8 cellular contexts compared by ENCODE assay signal in genomic region chr1:67853704-67854103, GRCh38. TPM values are rescaled to one million over a fixed set of nuclear protein-coding genes. Genes with fewer than 3 reads are reported as not detected.
DNase-seq lines count a peak whose midpoint lies in the region; ATAC-seq and TF ChIP-seq lines count a peak whose summit lies in the region.

No MANE protein-coding gene starts in this region.

- ATAC-seq in lung (ENCODE audit: insufficient read depth, low FRiP score): no peak
- ATAC-seq in GM21360 (IDR thresholded peaks at IDR 0.05; ENCODE audit: unreplicated experiment): no peak

- H3K4me1 ChIP-seq in OCI-LY1 (ENCODE audit: insufficient read depth, low read length, severe bottlenecking): no peaks in the 10 kb centered on the region
- H3K4me1 ChIP-seq in lung (ENCODE audit: control insufficient read depth in 2 of 2, insufficient read depth in 2 of 2, low read length in 2 of 2): peaks cover 5 to 10% of the 10 kb centered on the region in 2 donors

- H2AFZ ChIP-seq in OCI-LY1 (ENCODE audit: low read length): no peak overlapping the region

- H3K9me3 ChIP-seq in OCI-LY1 (ENCODE audit: low read length) (no peaks in the 10 kb centered on the region), lung (ENCODE audit: control insufficient read depth in 2 of 2, insufficient read depth in 1 of 2, low read length in 1 of 2) (no peaks in the 10 kb centered on the region)

- H3K4me2 ChIP-seq in OCI-LY1 (ENCODE audit: low read length): no peak overlapping the region

- H4K20me1 ChIP-seq in OCI-LY1 (ENCODE audit: insufficient read depth, low read length): no peaks in the 10 kb centered on the region

- H3K27ac ChIP-seq in OCI-LY1 (ENCODE audit: low read depth, low read length, poor library complexity, severe bottlenecking): no peak overlapping the region
- no peak overlapping the region for H3K27ac ChIP-seq in lung (ENCODE audit: low read depth in 1 of 2, low read length in 1 of 2)

- no peak overlapping the region for H3K9ac ChIP-seq in OCI-LY1 (ENCODE audit: low read length)

- no peak overlapping the region for H3K4me3 ChIP-seq in OCI-LY1 (ENCODE audit: low read depth, low read length, poor library complexity, severe bottlenecking)
- H3K4me3 ChIP-seq in lung: no peak overlapping the region

- H3K9me2 ChIP-seq in OCI-LY1 (ENCODE audit: low read depth, low read length): no peaks in the 10 kb centered on the region

- H3K79me2 ChIP-seq in OCI-LY1 (ENCODE audit: insufficient read depth, low read length): no peaks in the 10 kb centered on the region

- no peaks in the 10 kb centered on the region for H3F3A ChIP-seq in OCI-LY1 (ENCODE audit: insufficient read depth, low read length)

- H3K36me3 ChIP-seq in OCI-LY1 (ENCODE audit: insufficient read depth, low read length) (no peaks in the 10 kb centered on the region), lung (ENCODE audit: control insufficient read depth in 2 of 2, insufficient read depth in 2 of 2, low read length in 2 of 2) (no peaks in the 10 kb centered on the region)

- WGBS in lung, 2 donors: 9 to 49% methylated on average over 2 of the region's 2 CpGs

- H3K27me3 ChIP-seq in OCI-LY1 (ENCODE audit: insufficient read depth, low read length) (no peaks in the 10 kb centered on the region), lung (ENCODE audit: control insufficient read depth, insufficient read depth) (no peaks in the 10 kb centered on the region)

- TF ChIP-seq CTCF in OCI-LY1 (IDR thresholded peaks at IDR 0.05; ENCODE audit: low read length) (peak; percentile 69), lung (IDR thresholded peaks at IDR 0.05; ENCODE audit: control extremely low read depth, extremely low read depth) (peak; percentile 48)

- DNase-seq in EL (peak; percentile 79), HuH-7 (ENCODE audit: low spot score) (peak; percentile 51), dedifferentiated amniotic fluid mesenchymal stem cell (ENCODE audit: extremely low spot score) (peak; percentile 71), lung (ENCODE audit: low spot score) (peak; percentile 59), T-helper 2 cell (no peak), occipital lobe (lab: John Stamatoyannopoulos, UW) (no peak)

RNA-seq across cellular contexts. Expression of gene GNG12, which starts 20.4 kb away (rescaled TPM):
- total RNA-seq in lung (10 to 100 TPM; 46.2 to 68.4 TPM), occipital lobe (29.9 TPM)
- 10 to 100 TPM; 14.0 to 18.0 TPM for polyA plus RNA-seq in lung

Comparison
In these comparisons a context has a peak if more than half of its experiments do, and no peak if none do; other contexts are left out.
1. DNase-seq: peak in EL (single experiment), HuH-7 (single experiment), dedifferentiated amniotic fluid mesenchymal stem cell (single experiment) and lung (single experiment); none in T-helper 2 cell (0 of 5) and occipital lobe (single experiment).